Comparison of ENCODE assay signal across 1 cellular context in genomic region chr4:150321113-150321512, GRCh38.
A peak's percentile ranks its signal among the peaks of the same experiment; 100 is the strongest.
TF ChIP-seq lines count a peak whose summit lies in the region.

No MANE protein-coding gene starts in this region.

TF ChIP-seq in K562, 482 proteins besides CTCF, POLR2A, EP300 and RAD21 (continued from another document and continues in another):
- no peak for TF ChIP-seq POLR3G (IDR thresholded peaks at IDR 0.05; ENCODE audit: extremely low read depth, insufficient read length, insufficient replicate concordance)
- no peak for TF ChIP-seq NEUROD1 (IDR thresholded peaks at IDR 0.05; ENCODE audit: borderline replicate concordance, low read depth, low read length, partially characterized antibody)
- peak; percentile 41; the same call in 1 of the 2 replicates for TF ChIP-seq KLF1 (tag; IDR thresholded peaks at IDR 0.05)
- no peak for TF ChIP-seq ZNF57 (CRISPR knock-in tag; IDR thresholded peaks at IDR 0.05)
- TF ChIP-seq MEF2D (tag; conservative IDR thresholded peaks at IDR 0.05; ENCODE audit: low read depth), result peak; percentile 61; the same call in 1 of the 2 replicates
- no peak for TF ChIP-seq RBM14 (IDR thresholded peaks at IDR 0.05; ENCODE audit: borderline replicate concordance, insufficient read depth, low read depth, low read length)
- no peak for TF ChIP-seq ATF6 (CRISPR knock-in tag; IDR thresholded peaks at IDR 0.05)
- TF ChIP-seq ESRRA (IDR thresholded peaks at IDR 0.05; ENCODE audit: borderline replicate concordance, low read depth), result no peak
- TF ChIP-seq ZNF584 (CRISPR knock-in tag; IDR thresholded peaks at IDR 0.05; ENCODE audit: low read depth), result peak; percentile 55; the same call in 1 of the 2 replicates
- TF ChIP-seq EWSR1 (IDR thresholded peaks at IDR 0.05; ENCODE audit: borderline replicate concordance, low read depth, partially characterized antibody), result no peak
- no peak for TF ChIP-seq PCBP2 (IDR thresholded peaks at IDR 0.05; ENCODE audit: low read depth, low read length, poor library complexity, severe bottlenecking)
- no peak for TF ChIP-seq XRCC5 (IDR thresholded peaks at IDR 0.05; ENCODE audit: low read depth, low read length)
- TF ChIP-seq SMARCB1 (IDR thresholded peaks at IDR 0.05; ENCODE audit: insufficient read length, low read depth), result no peak
- no peak for TF ChIP-seq ZNF586 (CRISPR knock-in tag; conservative IDR thresholded peaks at IDR 0.05)
- TF ChIP-seq RNF2 (IDR thresholded peaks at IDR 0.05), result peak; percentile 88
- TF ChIP-seq EHMT2 (IDR thresholded peaks at IDR 0.05), result peak; percentile 63; the same call in 1 of the 2 replicates
- TF ChIP-seq IRF2 (CRISPR knock-in tag; IDR thresholded peaks at IDR 0.05), result no peak
- TF ChIP-seq TEAD1 (CRISPR knock-in tag; IDR thresholded peaks at IDR 0.05), result peak in 1 of 2 experiments; percentile 81; a peak in 1 of 4 replicates
- TF ChIP-seq SMARCC2 (IDR thresholded peaks at IDR 0.05; ENCODE audit: low read depth), result peak; percentile 32; the same call in 1 of the 2 replicates
- no peak for TF ChIP-seq POLR2G (IDR thresholded peaks at IDR 0.05; ENCODE audit: low read depth, low read length)
- peak; percentile 36; the same call in 1 of the 2 replicates for TF ChIP-seq CREM (IDR thresholded peaks at IDR 0.05; ENCODE audit: low read depth)
- TF ChIP-seq HDAC6 (IDR thresholded peaks at IDR 0.05; ENCODE audit: low read depth, low read length), result no peak
- TF ChIP-seq PKNOX1 (IDR thresholded peaks at IDR 0.05), result no peak
- no peak for TF ChIP-seq ZNF740 (CRISPR knock-in tag; IDR thresholded peaks at IDR 0.05)
- TF ChIP-seq ZNF740 (tag; IDR thresholded peaks at IDR 0.05), result peak in 1 of 2 experiments; percentile 76; a peak in 1 of 4 replicates
- no peak for TF ChIP-seq POLR3A (IDR thresholded peaks at IDR 0.05; ENCODE audit: borderline replicate concordance, extremely low read depth, insufficient read depth, insufficient read length)
- no peak for TF ChIP-seq NR2C1 (IDR thresholded peaks at IDR 0.05)
- TF ChIP-seq NR2C1 (tag; IDR thresholded peaks at IDR 0.05), result peak; percentile 71
- no peak; the same call in 1 of the 2 replicates for TF ChIP-seq TFE3 (CRISPR knock-in tag; IDR thresholded peaks at IDR 0.05)
- peak; percentile 62 for TF ChIP-seq ATF4 (CRISPR knock-in tag; IDR thresholded peaks at IDR 0.05)
- no peak for TF ChIP-seq MCM2 (IDR thresholded peaks at IDR 0.05; ENCODE audit: low read depth)
- TF ChIP-seq CREB1 (IDR thresholded peaks at IDR 0.05), result no peak
- TF ChIP-seq CREB1 (CRISPR knock-in tag; IDR thresholded peaks at IDR 0.05), result no peak
- peak; percentile 63; the same call in 1 of the 2 replicates for TF ChIP-seq ARID3B (CRISPR knock-in tag; IDR thresholded peaks at IDR 0.05; ENCODE audit: borderline replicate concordance)
- no peak for TF ChIP-seq ZNF512 (tag; IDR thresholded peaks at IDR 0.05)
- TF ChIP-seq ZBTB2 (IDR thresholded peaks at IDR 0.05), result no peak; the same call in 1 of the 2 replicates
- TF ChIP-seq MYNN (IDR thresholded peaks at IDR 0.05), result no peak
- TF ChIP-seq MYNN (CRISPR knock-in tag; IDR thresholded peaks at IDR 0.05), result no peak
- TF ChIP-seq CEBPZ (IDR thresholded peaks at IDR 0.05; ENCODE audit: borderline replicate concordance, low read depth, low read length), result no peak
- no peak for TF ChIP-seq ARID2 (IDR thresholded peaks at IDR 0.05)
- TF ChIP-seq GABPB1 (CRISPR knock-in tag; IDR thresholded peaks at IDR 0.05), result no peak
- TF ChIP-seq HNRNPUL1 (IDR thresholded peaks at IDR 0.05; ENCODE audit: low read length), result no peak
- TF ChIP-seq TOE1 (IDR thresholded peaks at IDR 0.05; ENCODE audit: borderline replicate concordance), result no peak
- TF ChIP-seq TOE1 (CRISPR knock-in tag; IDR thresholded peaks at IDR 0.05; ENCODE audit: borderline replicate concordance, low read depth), result no peak
- no peak for TF ChIP-seq PBX2 (CRISPR knock-in tag; IDR thresholded peaks at IDR 0.05; ENCODE audit: low read depth)
- TF ChIP-seq PBX2 (tag; conservative IDR thresholded peaks at IDR 0.05; ENCODE audit: low read depth), result 0 out of 2 replicates have a peak, but pooled peaks have one; percentile 21
